Comparison of ENCODE assay signal across 11 cellular contexts in the genomic region with DNA sequence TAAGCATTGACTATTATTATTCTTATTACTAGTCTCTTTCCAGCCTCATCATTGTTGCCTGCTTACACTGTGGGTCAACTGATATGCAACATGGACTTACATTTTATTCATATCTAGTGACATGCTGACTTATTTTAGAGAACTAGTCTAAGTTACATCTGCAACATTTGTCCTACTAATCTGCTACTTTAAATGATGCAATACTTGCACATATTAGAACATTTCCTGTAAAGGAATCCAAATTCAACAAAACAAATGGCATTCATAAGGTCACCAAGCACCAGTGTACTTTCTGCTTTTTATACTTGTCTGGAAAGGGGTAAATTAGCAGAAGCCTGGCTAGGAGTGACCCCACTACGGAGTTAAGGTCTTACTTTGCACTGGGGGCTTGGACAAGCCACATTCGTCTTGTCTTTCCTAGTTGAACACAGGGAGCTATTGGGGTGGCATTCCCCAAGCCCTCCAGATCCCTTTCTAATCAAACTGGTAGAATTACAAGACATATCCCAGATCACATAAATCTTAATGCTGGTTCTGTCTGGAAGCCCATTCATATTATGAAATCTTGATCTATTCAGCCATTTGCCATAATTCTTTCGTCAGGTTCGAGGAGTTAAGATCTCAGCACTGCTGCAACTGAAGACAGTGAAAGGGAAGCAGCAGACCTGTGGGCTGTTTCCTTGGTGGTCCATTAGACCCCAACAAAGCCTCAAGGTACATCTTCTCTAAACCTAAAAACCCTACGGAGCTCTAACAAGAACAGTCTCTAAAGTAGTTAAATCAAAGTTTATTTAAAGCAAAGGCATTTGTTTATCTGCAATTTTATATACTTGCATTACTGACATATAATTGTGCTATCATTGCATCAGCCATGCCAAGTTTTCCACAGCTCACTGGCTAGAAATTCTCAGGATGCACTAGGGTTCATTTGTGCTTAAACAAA. TPM values are rescaled to one million over a fixed set of nuclear protein-coding genes. Genes with fewer than 3 reads are reported as not detected.
DNase-seq lines count a peak whose midpoint lies in the region; ATAC-seq, FAIRE-seq and TF ChIP-seq lines count a peak whose summit lies in the region.
"Had no signal": no experiment of that assay in that cellular context is flagged by ENCODE, and none has a peak within 500 bp of the region (broad histone marks: within the 10 kb centered on the region; RNA-seq: fewer than 3 reads in every experiment).

No MANE protein-coding gene starts in this region.

- H3K27ac ChIP-seq in kidney (ENCODE audit: low read depth in 2 of 2, low read length in 2 of 2) (peak overlapping the region; percentile 57 to 65), upper lobe of left lung (peak overlapping the region; percentile 79 to 85 (median 80))

- intact Hi-C loops in activated CD4-positive, alpha-beta T cell treated with anti-CD3 and anti-CD28 coated beads, Interleukin-2, amount 10 ng/mL, durations not matched to agents 24 days and 14 days (cut with micrococcal nuclease), result no loop called here
- intact Hi-C loops in kidney (cut with DNase I), result no loop called here

- no peaks in the 10 kb centered on the region for H3K27me3 Mint-ChIP-seq in activated CD4-positive, alpha-beta T cell treated with anti-CD3 and anti-CD28 coated beads, Interleukin-2, amount 10 ng/mL, durations not matched to agents 24 days and 14 days
- no peaks in the 10 kb centered on the region for H3K27me3 Mint-ChIP-seq in activated naive CD8-positive, alpha-beta T cell treated with anti-CD3 and anti-CD28 coated beads, Interleukin-2, amount 10 ng/mL, durations not matched to agents 7 days and 5 days
- H3K27me3 Mint-ChIP-seq in effector memory CD8-positive, alpha-beta T cell, result no peaks in the 10 kb centered on the region
- H3K27me3 Mint-ChIP-seq: central memory CD8-positive, alpha-beta T cell had no signal

- H3K9me3 Mint-ChIP-seq in activated CD4-positive, alpha-beta T cell treated with anti-CD3 and anti-CD28 coated beads, Interleukin-2, amount 10 ng/mL, durations not matched to agents 24 days and 14 days, result no peaks in the 10 kb centered on the region
- H3K9me3 Mint-ChIP-seq in activated naive CD8-positive, alpha-beta T cell treated with anti-CD3 and anti-CD28 coated beads, Interleukin-2, amount 10 ng/mL, durations not matched to agents 7 days and 5 days, result peaks cover 2% of the 10 kb centered on the region
- no peaks in the 10 kb centered on the region for H3K9me3 Mint-ChIP-seq in effector memory CD8-positive, alpha-beta T cell
- H3K9me3 Mint-ChIP-seq: central memory CD8-positive, alpha-beta T cell had no signal

- H3K27me3 ChIP-seq in upper lobe of left lung, result no peaks in the 10 kb centered on the region
- H3K27me3 ChIP-seq: BE2C had no signal

- FAIRE-seq in kidney (lab: Jason Lieb, UNC), result no peak

- 48 to 50% methylated on average over 5 of the region's 5 CpGs for WGBS in upper lobe of left lung, 2 donors

- H3K9me3 ChIP-seq in kidney (ENCODE audit: control insufficient read depth in 1 of 2, low read length in 2 of 2) (no peaks in the 10 kb centered on the region), upper lobe of left lung (no peaks in the 10 kb centered on the region)
- H3K9me3 ChIP-seq: BE2C had no signal

- H3K36me3 Mint-ChIP-seq in activated CD4-positive, alpha-beta T cell treated with anti-CD3 and anti-CD28 coated beads, Interleukin-2, amount 10 ng/mL, durations not matched to agents 24 days and 14 days (ENCODE audit: low read depth), result no peaks in the 10 kb centered on the region
- no peaks in the 10 kb centered on the region for H3K36me3 Mint-ChIP-seq in activated naive CD8-positive, alpha-beta T cell treated with anti-CD3 and anti-CD28 coated beads, Interleukin-2, amount 10 ng/mL, durations not matched to agents 7 days and 5 days
- no peaks in the 10 kb centered on the region for H3K36me3 Mint-ChIP-seq in effector memory CD8-positive, alpha-beta T cell (ENCODE audit: insufficient read depth)

- TF ChIP-seq CTCF in kidney (IDR thresholded peaks at IDR 0.05; ENCODE audit: borderline replicate concordance, extremely low read depth, insufficient read depth) (no peak), upper lobe of left lung (IDR thresholded peaks at IDR 0.05) (no peak)

- TF ChIP-seq POLR2A in upper lobe of left lung (IDR thresholded peaks at IDR 0.05), result peak in 1 of 4 donors; percentile 28

- peak in 1 of 4 donors; percentile 67 for TF ChIP-seq EP300 in upper lobe of left lung (IDR thresholded peaks at IDR 0.05)

- peaks cover 0 to 3% of the 10 kb centered on the region in 2 donors for H3K4me1 ChIP-seq in kidney (ENCODE audit: control insufficient read depth in 1 of 2, insufficient read depth in 1 of 2, low read depth in 1 of 2, low read length in 2 of 2)
- H3K4me1 ChIP-seq in upper lobe of left lung, result peaks cover 32 to 66% (median 38%) of the 10 kb centered on the region in 4 donors

- no peak overlapping the region for H3K4me3 ChIP-seq in kidney (ENCODE audit: low read length in 2 of 2)
- no peak overlapping the region for H3K4me3 ChIP-seq in upper lobe of left lung

- peak overlapping the region; percentile 29 for H3K27ac Mint-ChIP-seq in activated CD4-positive, alpha-beta T cell treated with anti-CD3 and anti-CD28 coated beads, Interleukin-2, amount 10 ng/mL, durations not matched to agents 24 days and 14 days
- peak overlapping the region; percentile 59 for H3K27ac Mint-ChIP-seq in activated naive CD8-positive, alpha-beta T cell treated with anti-CD3 and anti-CD28 coated beads, Interleukin-2, amount 10 ng/mL, durations not matched to agents 7 days and 5 days
- H3K27ac Mint-ChIP-seq in effector memory CD8-positive, alpha-beta T cell, result no peak overlapping the region

- DNase-seq in activated CD4-positive, alpha-beta T cell treated with anti-CD3 and anti-CD28 coated beads, Interleukin-2, amount 10 ng/mL, durations not matched to agents 24 days and 14 days, result no peak
- no peak for DNase-seq in activated CD4-positive, alpha-beta T cell treated with anti-CD3 and anti-CD28 coated beads for 1 hour
- no peak for DNase-seq in activated naive CD8-positive, alpha-beta T cell treated with anti-CD3 and anti-CD28 coated beads, Interleukin-2, amount 10 ng/mL, durations not matched to agents 7 days and 5 days
- DNase-seq in kidney, result no peak
- DNase-seq in upper lobe of left lung, result no peak
- DNase-seq in effector memory CD8-positive, alpha-beta T cell, result no peak
- DNase-seq in activated effector memory CD4-positive, alpha-beta T cell treated with anti-CD3 and anti-CD28 coated beads, Interleukin-2, amount 50 U/mL, for 16 hours, result no peak
- DNase-seq: BE2C; NK-92 treated with Interleukin-12 subunit alpha and Interleukin-12 subunit beta, amount 100 ng/mL, for 24 hours had no signal

- ATAC-seq in activated naive CD8-positive, alpha-beta T cell treated with anti-CD3 and anti-CD28 coated beads, Interleukin-2, amount 10 ng/mL, durations not matched to agents 7 days and 5 days (ENCODE audit: low read depth), result no peak
- peak; percentile 51 to 75 for ATAC-seq in upper lobe of left lung (ENCODE audit: low FRiP score in 2 of 2)
- no peak for ATAC-seq in HG02938 (IDR thresholded peaks at IDR 0.05; ENCODE audit: unreplicated experiment)
- no peak for ATAC-seq in effector memory CD8-positive, alpha-beta T cell (replicated peaks)

- H3K36me3 ChIP-seq in kidney (ENCODE audit: control insufficient read depth in 1 of 2, insufficient read depth in 2 of 2, low read length in 2 of 2) (no peaks in the 10 kb centered on the region), upper lobe of left lung (no peaks in the 10 kb centered on the region)
- H3K36me3 ChIP-seq: BE2C had no signal

- H3K4me3 Mint-ChIP-seq in activated CD4-positive, alpha-beta T cell treated with anti-CD3 and anti-CD28 coated beads, Interleukin-2, amount 10 ng/mL, durations not matched to agents 24 days and 14 days, result no peak overlapping the region
- H3K4me3 Mint-ChIP-seq in activated naive CD8-positive, alpha-beta T cell treated with anti-CD3 and anti-CD28 coated beads, Interleukin-2, amount 10 ng/mL, durations not matched to agents 7 days and 5 days, result no peak overlapping the region
- H3K4me3 Mint-ChIP-seq in effector memory CD8-positive, alpha-beta T cell, result no peak overlapping the region
- H3K4me3 Mint-ChIP-seq: central memory CD8-positive, alpha-beta T cell had no signal

- H3K9ac ChIP-seq in kidney (ENCODE audit: low read length in 2 of 2), result no peak overlapping the region

- POLR2A ChIA-PET in activated naive CD8-positive, alpha-beta T cell treated with anti-CD3 and anti-CD28 coated beads, Interleukin-2, amount 10 ng/mL, durations not matched to agents 7 days and 5 days (lab: Charles Lee), result no interaction called here

- peaks cover 11% of the 10 kb centered on the region for H3K4me1 Mint-ChIP-seq in activated CD4-positive, alpha-beta T cell treated with anti-CD3 and anti-CD28 coated beads, Interleukin-2, amount 10 ng/mL, durations not matched to agents 24 days and 14 days
- peaks cover 7% of the 10 kb centered on the region for H3K4me1 Mint-ChIP-seq in activated naive CD8-positive, alpha-beta T cell treated with anti-CD3 and anti-CD28 coated beads, Interleukin-2, amount 10 ng/mL, durations not matched to agents 7 days and 5 days
- H3K4me1 Mint-ChIP-seq in effector memory CD8-positive, alpha-beta T cell (ENCODE audit: low read depth in 2 of 2), result no peaks in the 10 kb centered on the region
- H3K4me1 Mint-ChIP-seq: central memory CD8-positive, alpha-beta T cell had no signal

RNA-seq across cellular contexts. Expression of a gene that starts 49.9 kb away (rescaled TPM):
- total RNA-seq in activated CD4-positive, alpha-beta T cell treated with anti-CD3 and anti-CD28 coated beads, Interleukin-2, amount 10 ng/mL, durations not matched to agents 24 days and 14 days, result 86.9 and 90.1 TPM in 2 replicates
- 10 to 100 TPM; 82.2 to 88.2 TPM for total RNA-seq in activated naive CD8-positive, alpha-beta T cell treated with anti-CD3 and anti-CD28 coated beads, Interleukin-2, amount 10 ng/mL, durations not matched to agents 7 days and 5 days
- total RNA-seq in kidney (296 TPM), upper lobe of left lung (100 to 1,000 TPM; 128 to 345 (median 233) TPM)
- polyA plus RNA-seq in kidney (ENCODE audit: insufficient read depth, low read depth, low replicate concordance), result 329 TPM

Comparison
In these comparisons a context has a peak if more than half of its experiments do, and no peak if none do; other contexts are left out.
1. H3K27ac Mint-ChIP-seq: peak in activated CD4-positive, alpha-beta T cell treated with anti-CD3 and anti-CD28 coated beads, Interleukin-2, amount 10 ng/mL, durations not matched to agents 24 days and 14 days (single experiment) and activated naive CD8-positive, alpha-beta T cell treated with anti-CD3 and anti-CD28 coated beads, Interleukin-2, amount 10 ng/mL, durations not matched to agents 7 days and 5 days (single experiment); none in effector memory CD8-positive, alpha-beta T cell (0 of 2).
2. ATAC-seq: peak in upper lobe of left lung (2 of 2); none in activated naive CD8-positive, alpha-beta T cell treated with anti-CD3 and anti-CD28 coated beads, Interleukin-2, amount 10 ng/mL, durations not matched to agents 7 days and 5 days (single experiment), HG02938 (single experiment) and effector memory CD8-positive, alpha-beta T cell (single experiment).